Comparison of ENCODE assay signal across 16 cellular contexts in the genomic region with DNA sequence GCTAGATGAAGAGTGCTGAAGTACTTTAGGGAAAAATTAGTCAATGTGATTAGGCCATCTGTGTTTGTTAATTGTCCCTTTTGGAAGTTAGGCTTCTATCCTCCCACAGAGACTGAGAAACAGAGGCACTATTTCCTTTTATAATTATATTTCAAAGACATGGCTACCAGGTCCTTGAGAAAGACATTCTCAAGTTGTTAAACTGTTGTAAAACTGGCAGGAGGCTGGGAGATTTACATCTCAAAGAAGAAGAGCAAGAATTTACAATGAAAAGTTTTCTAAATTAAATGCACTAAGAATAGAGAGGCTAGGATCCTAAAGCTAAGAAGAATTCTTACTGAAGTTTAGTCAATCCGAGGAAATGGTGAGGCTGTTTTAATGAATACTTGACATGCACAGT.
DNase-seq lines count a peak whose midpoint lies in the region; TF ChIP-seq lines count a peak whose summit lies in the region.
"Had no signal": no experiment of that assay in that cellular context is flagged by ENCODE, and none has a peak within 500 bp of the region (broad histone marks: within the 10 kb centered on the region; RNA-seq: fewer than 3 reads in every experiment).

No MANE protein-coding gene starts in this region.

- H2BK12ac ChIP-seq in neuronal stem cell (ENCODE audit: low read length): no peak overlapping the region

- H3K79me1 ChIP-seq in neuronal stem cell (ENCODE audit: low read depth, low read length): no peaks in the 10 kb centered on the region

- H2BK120ac ChIP-seq in neuronal stem cell (ENCODE audit: low read depth, low read length): no peak overlapping the region

- H3K27me3 Mint-ChIP-seq in glutamatergic neuron (ENCODE audit: unreplicated experiment): peaks cover 1% of the 10 kb centered on the region
- H3K27me3 Mint-ChIP-seq in Caco-2 (ENCODE audit: insufficient read depth, unreplicated experiment): no peaks in the 10 kb centered on the region
- H3K27me3 Mint-ChIP-seq: CD8-positive, alpha-beta memory T cell had no signal

- no CpG with 5 or more reads among the region's 1 CpG for WGBS in neuronal stem cell (ENCODE audit: extremely low coverage in 2 of 2, insufficient read length in 2 of 2, insufficient replicate concordance in 1 of 2), 2 donors

- no peaks in the 10 kb centered on the region for H4K20me1 ChIP-seq in SU-DHL-6 (ENCODE audit: low read depth, low read length)
- H4K20me1 ChIP-seq: BLaER1 had no signal

- H3K9me2 ChIP-seq in SU-DHL-6 (replicated peaks; ENCODE audit: insufficient read depth, low read length): no peaks in the 10 kb centered on the region

- H3K27ac ChIP-seq in SU-DHL-6 (ENCODE audit: low read depth, low read length): no peak overlapping the region
- no peak overlapping the region for H3K27ac ChIP-seq in neuronal stem cell (replicated peaks; ENCODE audit: low read length)
- H3K27ac ChIP-seq: 22Rv1, BLaER1 had no signal

- no peak for TF ChIP-seq CTCF in SU-DHL-6 (IDR thresholded peaks at IDR 0.05; ENCODE audit: insufficient read depth, low read length, poor library complexity, severe bottlenecking)
- no peak for TF ChIP-seq CTCF in glutamatergic neuron (IDR thresholded peaks at IDR 0.05; ENCODE audit: partially characterized antibody, unreplicated experiment)
- no peak for TF ChIP-seq CTCF in Caco-2 (IDR thresholded peaks at IDR 0.05; ENCODE audit: insufficient read depth in 1 of 2, low read depth in 1 of 2, low read length in 1 of 2, severe bottlenecking in 1 of 2, unreplicated experiment in 1 of 2)

- peaks cover 2% of the 10 kb centered on the region for H3K9me3 Mint-ChIP-seq in glutamatergic neuron (ENCODE audit: unreplicated experiment)
- no peaks in the 10 kb centered on the region for H3K9me3 Mint-ChIP-seq in Caco-2 (ENCODE audit: unreplicated experiment)

- no peak overlapping the region for H4K8ac ChIP-seq in neuronal stem cell (ENCODE audit: low read depth, low read length)

- H3F3A ChIP-seq in SU-DHL-6 (ENCODE audit: insufficient read depth): no peaks in the 10 kb centered on the region

- H3K4ac ChIP-seq in neuronal stem cell (ENCODE audit: low read length): no peak overlapping the region

- no peak overlapping the region for H2BK5ac ChIP-seq in neuronal stem cell (ENCODE audit: low read length)

- H2AK5ac ChIP-seq in neuronal stem cell (ENCODE audit: low read depth, low read length): no peak overlapping the region

- no peaks in the 10 kb centered on the region for H3K36me3 ChIP-seq in SU-DHL-6 (ENCODE audit: low read length)
- no peaks in the 10 kb centered on the region for H3K36me3 ChIP-seq in neuronal stem cell (replicated peaks in 1 of 2; ENCODE audit: control insufficient read depth in 2 of 2, insufficient read depth in 2 of 2, low read length in 2 of 2)
- H3K36me3 ChIP-seq in Caco-2 (ENCODE audit: control insufficient read depth, insufficient read depth, low read length): no peaks in the 10 kb centered on the region
- H3K36me3 ChIP-seq: BLaER1 had no signal

- H4K91ac ChIP-seq in neuronal stem cell (ENCODE audit: low read depth, low read length, poor library complexity): no peak overlapping the region

- H3K27me3 ChIP-seq in SU-DHL-6 (ENCODE audit: low read length) (no peaks in the 10 kb centered on the region), neuronal stem cell (ENCODE audit: control insufficient read depth in 3 of 3, insufficient read depth in 3 of 3, low read depth in 1 of 3, low read length in 3 of 3) (no peaks in the 10 kb centered on the region), Caco-2 (replicated peaks; ENCODE audit: control insufficient read depth, insufficient read depth, low read length) (no peaks in the 10 kb centered on the region)
- H3K27me3 ChIP-seq: BLaER1 had no signal

- DNase-seq in NCI-H748 (lab: John Stamatoyannopoulos, UW; ENCODE audit: unreplicated experiment): peak; percentile 0
- DNase-seq in NCI-H748 treated with DMSO at 0.1 percent for 48 hours (lab: John Stamatoyannopoulos, UW): no peak
- DNase-seq in glutamatergic neuron: no peak
- no peak for DNase-seq in neuronal stem cell (ENCODE audit: low spot score)
- DNase-seq in Caco-2: no peak
- no peak for DNase-seq in NCI-H345 (lab: John Stamatoyannopoulos, UW)
- DNase-seq in activated CD4-positive, alpha-beta T cell treated with anti-CD3 and anti-CD28 coated beads, Interleukin-2, amount 50 U/mL, for 1 hour: no peak
- DNase-seq: AML-193; CD8-positive, alpha-beta memory T cell; DMS53; GF-D8; H7; IMR-90 had no signal

- no TSS peak for BruUV-seq in Caco-2 (replicated peaks; lab: Mats Ljungman, UMichigan)

- H3K4me3 ChIP-seq in SU-DHL-6 (ENCODE audit: insufficient read depth, low read length, poor library complexity, severe bottlenecking) (no peak overlapping the region), neuronal stem cell (ENCODE audit: low read length in 2 of 2) (no peak overlapping the region), Caco-2 (ENCODE audit: low read depth, low read length) (no peak overlapping the region)
- H3K4me3 ChIP-seq: BLaER1 had no signal

- H3K4me1 Mint-ChIP-seq in glutamatergic neuron (ENCODE audit: low read depth, unreplicated experiment) (peaks cover 27% of the 10 kb centered on the region), Caco-2 (ENCODE audit: low read depth, unreplicated experiment) (no peaks in the 10 kb centered on the region)
- H3K4me1 Mint-ChIP-seq: CD8-positive, alpha-beta memory T cell had no signal

- POLR2A ChIA-PET in Caco-2 (lab: Charles Lee): no interaction called here

- H3K4me3 Mint-ChIP-seq in glutamatergic neuron (ENCODE audit: unreplicated experiment) (peak overlapping the region; percentile 53), Caco-2 (ENCODE audit: unreplicated experiment) (no peak overlapping the region)
- H3K4me3 Mint-ChIP-seq: CD8-positive, alpha-beta memory T cell had no signal

- H3K18ac ChIP-seq in neuronal stem cell (ENCODE audit: low read length): no peak overlapping the region

- peaks cover 1 to 6% of the 10 kb centered on the region in 2 donors for H3K4me1 ChIP-seq in neuronal stem cell (ENCODE audit: control insufficient read depth in 2 of 2, insufficient read depth in 1 of 2, low read depth in 1 of 2, low read length in 2 of 2)
- no peaks in the 10 kb centered on the region for H3K4me1 ChIP-seq in Caco-2
- H3K4me1 ChIP-seq: BLaER1 had no signal

- H3K27ac Mint-ChIP-seq in glutamatergic neuron (ENCODE audit: unreplicated experiment) (no peak overlapping the region), Caco-2 (ENCODE audit: unreplicated experiment) (no peak overlapping the region)
- H3K27ac Mint-ChIP-seq: CD8-positive, alpha-beta memory T cell had no signal

- CTCF ChIA-PET in Caco-2 (lab: Charles Lee): no interaction called here

- H3K79me2 ChIP-seq in SU-DHL-6 (ENCODE audit: insufficient read depth, low read length): no peaks in the 10 kb centered on the region

- H3K4me2 ChIP-seq in SU-DHL-6 (ENCODE audit: low read depth, low read length, poor library complexity, severe bottlenecking) (no peak overlapping the region), neuronal stem cell (ENCODE audit: insufficient read depth, low read length, poor library complexity, severe bottlenecking) (no peak overlapping the region)
- H3K4me2 ChIP-seq: BLaER1 had no signal

- intact Hi-C loops in Caco-2 (cut with micrococcal nuclease; ENCODE audit: unreplicated experiment): no loop called here

- H3K23ac ChIP-seq in neuronal stem cell (ENCODE audit: low read depth, low read length, poor library complexity): no peak overlapping the region

- no peak overlapping the region for H2BK15ac ChIP-seq in neuronal stem cell (ENCODE audit: low read length)

- H2AFZ ChIP-seq in SU-DHL-6 (ENCODE audit: low read depth, low read length, severe bottlenecking): peak overlapping the region; percentile 61
- peak overlapping the region; percentile 59 for H2AFZ ChIP-seq in neuronal stem cell (ENCODE audit: low read length)

- H3K9ac ChIP-seq in SU-DHL-6 (ENCODE audit: low read length): no peak overlapping the region
- H3K9ac ChIP-seq in neuronal stem cell (ENCODE audit: low read depth, low read length, poor library complexity): no peak overlapping the region
- H3K9ac ChIP-seq: BLaER1 had no signal

- no peak overlapping the region for H3K14ac ChIP-seq in neuronal stem cell (ENCODE audit: low read length)

- H3K36me3 Mint-ChIP-seq in glutamatergic neuron (ENCODE audit: unreplicated experiment): peaks cover 4% of the 10 kb centered on the region
- no peaks in the 10 kb centered on the region for H3K36me3 Mint-ChIP-seq in Caco-2 (ENCODE audit: insufficient read depth, unreplicated experiment)
- H3K36me3 Mint-ChIP-seq: CD8-positive, alpha-beta memory T cell had no signal

- no peaks in the 10 kb centered on the region for H3K9me3 ChIP-seq in SU-DHL-6 (ENCODE audit: insufficient read depth, low read length)
- no peaks in the 10 kb centered on the region for H3K9me3 ChIP-seq in neuronal stem cell (replicated peaks in 1 of 2; ENCODE audit: control insufficient read depth in 2 of 2, insufficient read depth in 1 of 2, low read depth in 1 of 2, low read length in 2 of 2)
- no peaks in the 10 kb centered on the region for H3K9me3 ChIP-seq in Caco-2
- H3K9me3 ChIP-seq: BLaER1 had no signal
